ENCODE assay signal across 8 cellular contexts in genomic region chr16:89847930-89848297, GRCh38.
"Had no signal": no experiment of that assay in that cellular context is flagged by ENCODE, and none has a peak within 500 bp of the region (broad histone marks: within the 10 kb centered on the region; RNA-seq: fewer than 3 reads in every experiment).

No MANE protein-coding gene starts in this region.

- H3K36me3 Mint-ChIP-seq: activated naive CD8-positive, alpha-beta T cell treated with anti-CD3 and anti-CD28 coated beads, Interleukin-2, amount 10 ng/mL, durations not matched to agents 7 days and 5 days; stimulated activated effector memory CD8-positive, alpha-beta T cell treated with anti-CD3 and anti-CD28 coated beads, Interleukin-12 subunit alpha, Interleukin-12 subunit beta, amount 100 ng/mL, for 72 hours had no signal

- H3K27ac Mint-ChIP-seq: activated CD4-positive, alpha-beta memory T cell treated with anti-CD3 and anti-CD28 coated beads, Interleukin-2, amount 10 ng/mL, durations not matched to agents 7 days and 5 days; activated naive CD8-positive, alpha-beta T cell treated with anti-CD3 and anti-CD28 coated beads, Interleukin-2, amount 10 ng/mL, durations not matched to agents 7 days and 5 days; stimulated activated effector memory CD8-positive, alpha-beta T cell treated with anti-CD3 and anti-CD28 coated beads, Interleukin-12 subunit alpha, Interleukin-12 subunit beta, amount 100 ng/mL, for 72 hours had no signal

- H3K9me3 Mint-ChIP-seq: activated CD4-positive, alpha-beta memory T cell treated with anti-CD3 and anti-CD28 coated beads, Interleukin-2, amount 10 ng/mL, durations not matched to agents 7 days and 5 days; activated naive CD8-positive, alpha-beta T cell treated with anti-CD3 and anti-CD28 coated beads, Interleukin-2, amount 10 ng/mL, durations not matched to agents 7 days and 5 days; stimulated activated effector memory CD8-positive, alpha-beta T cell treated with anti-CD3 and anti-CD28 coated beads, Interleukin-12 subunit alpha, Interleukin-12 subunit beta, amount 100 ng/mL, for 72 hours had no signal

- H3K4me3 Mint-ChIP-seq: activated CD4-positive, alpha-beta memory T cell treated with anti-CD3 and anti-CD28 coated beads, Interleukin-2, amount 10 ng/mL, durations not matched to agents 7 days and 5 days; activated naive CD8-positive, alpha-beta T cell treated with anti-CD3 and anti-CD28 coated beads, Interleukin-2, amount 10 ng/mL, durations not matched to agents 7 days and 5 days; stimulated activated effector memory CD8-positive, alpha-beta T cell treated with anti-CD3 and anti-CD28 coated beads, Interleukin-12 subunit alpha, Interleukin-12 subunit beta, amount 100 ng/mL, for 72 hours had no signal

- ATAC-seq: stimulated activated effector memory CD8-positive, alpha-beta T cell treated with anti-CD3 and anti-CD28 coated beads, Interleukin-12 subunit alpha, Interleukin-12 subunit beta, amount 100 ng/mL, for 72 hours had no signal

- DNase-seq: activated CD4-positive, alpha-beta memory T cell treated with anti-CD3 and anti-CD28 coated beads, Interleukin-2, amount 10 ng/mL, durations not matched to agents 7 days and 5 days; activated CD4-positive, alpha-beta T cell treated with anti-CD3 and anti-CD28 coated beads for 1 hour; activated naive CD8-positive, alpha-beta T cell treated with anti-CD3 and anti-CD28 coated beads, Interleukin-2, amount 10 ng/mL, durations not matched to agents 7 days and 5 days; anterior cingulate cortex; foreskin melanocyte; mesendoderm; retina had no signal
